ENCODE assay signal across 8 cellular contexts in genomic region chr16:53704445-53704813, GRCh38. TPM values are rescaled to one million over a fixed set of nuclear protein-coding genes. Genes with fewer than 3 reads are reported as not detected.
DNase-seq lines count a peak whose midpoint lies in the region; ATAC-seq and TF ChIP-seq lines count a peak whose summit lies in the region.

No MANE protein-coding gene starts in this region.

- peaks cover 9% of the 10 kb centered on the region for H4K20me1 ChIP-seq in smooth muscle cell (ENCODE audit: low read depth)

- DNase-seq in HFF-Myc (ENCODE audit: extremely low read depth, low read depth) (no peak), hepatic stellate cell (ENCODE audit: low spot score) (peak; percentile 4), smooth muscle cell (lab: John Stamatoyannopoulos, UW; ENCODE audit: unreplicated experiment) (no peak), DMS79 treated with DMSO at 0.1 percent for 48 hours (lab: John Stamatoyannopoulos, UW) (no peak)
- no peak for DNase-seq in activated CD4-positive, alpha-beta memory T cell treated with anti-CD3 and anti-CD28 coated beads, Interleukin-2, amount 10 ng/mL, durations not matched to agents 7 days and 5 days

- WGBS in smooth muscle cell (ENCODE audit: low lambda C conversion rate): 38% methylated on average over 6 of the region's 6 CpGs

- peaks cover 64% of the 10 kb centered on the region for H3K79me2 ChIP-seq in smooth muscle cell (ENCODE audit: low read depth)

- H3K27ac ChIP-seq in smooth muscle cell (ENCODE audit: low read depth): no peak overlapping the region

- H3K27me3 Mint-ChIP-seq in activated CD4-positive, alpha-beta memory T cell treated with anti-CD3 and anti-CD28 coated beads, Interleukin-2, amount 10 ng/mL, durations not matched to agents 7 days and 5 days: no peaks in the 10 kb centered on the region

- peaks cover 13% of the 10 kb centered on the region for H3K4me1 ChIP-seq in smooth muscle cell (ENCODE audit: low read depth)

- peak overlapping the region; percentile 86 for H3K27ac Mint-ChIP-seq in activated CD4-positive, alpha-beta memory T cell treated with anti-CD3 and anti-CD28 coated beads, Interleukin-2, amount 10 ng/mL, durations not matched to agents 7 days and 5 days

- H3K9ac ChIP-seq in smooth muscle cell (ENCODE audit: low read depth): peak overlapping the region; percentile 59

- CTCF ChIA-PET in activated CD4-positive, alpha-beta memory T cell treated with anti-CD3 and anti-CD28 coated beads, Interleukin-2, amount 10 ng/mL, durations not matched to agents 7 days and 5 days (lab: Charles Lee): interaction anchor here (0.6 to 1.5 kb wide), 4 partner anchors 11 to 155 kb away, joined by 3 to 16 read pairs (median 4); no protein-coding TSS in a partner anchor

- no peaks in the 10 kb centered on the region for H3K27me3 ChIP-seq in smooth muscle cell (ENCODE audit: low read depth)

- no peak for TF ChIP-seq CTCF in HFF-Myc (IDR thresholded peaks at IDR 0.05; ENCODE audit: low read depth, low read length, missing control alignments)
- no peak for TF ChIP-seq CTCF in smooth muscle cell (IDR thresholded peaks at IDR 0.05; ENCODE audit: borderline replicate concordance, insufficient read depth, poor library complexity, severe bottlenecking)

- H3K4me1 Mint-ChIP-seq in activated CD4-positive, alpha-beta memory T cell treated with anti-CD3 and anti-CD28 coated beads, Interleukin-2, amount 10 ng/mL, durations not matched to agents 7 days and 5 days: peaks cover 28% of the 10 kb centered on the region

- H3K36me3 ChIP-seq in smooth muscle cell (ENCODE audit: low read depth): no peaks in the 10 kb centered on the region

- H3K9me3 Mint-ChIP-seq in activated CD4-positive, alpha-beta memory T cell treated with anti-CD3 and anti-CD28 coated beads, Interleukin-2, amount 10 ng/mL, durations not matched to agents 7 days and 5 days: no peaks in the 10 kb centered on the region

- no peaks in the 10 kb centered on the region for H3K9me3 ChIP-seq in smooth muscle cell (replicated peaks; ENCODE audit: low read depth)

- H3K4me3 Mint-ChIP-seq in activated CD4-positive, alpha-beta memory T cell treated with anti-CD3 and anti-CD28 coated beads, Interleukin-2, amount 10 ng/mL, durations not matched to agents 7 days and 5 days: peak overlapping the region; percentile 99

- peak overlapping the region; percentile 90 for H2AFZ ChIP-seq in smooth muscle cell (ENCODE audit: low read depth)

- peaks cover 15% of the 10 kb centered on the region for H3K36me3 Mint-ChIP-seq in activated CD4-positive, alpha-beta memory T cell treated with anti-CD3 and anti-CD28 coated beads, Interleukin-2, amount 10 ng/mL, durations not matched to agents 7 days and 5 days (ENCODE audit: low read depth)

- H3K4me3 ChIP-seq in HFF-Myc (replicated peaks; ENCODE audit: low read depth, low read length): peak overlapping the region; percentile 94
- H3K4me3 ChIP-seq in smooth muscle cell: peak overlapping the region; percentile 65

- H3F3A ChIP-seq in smooth muscle cell (ENCODE audit: low read depth): no peaks in the 10 kb centered on the region

- POLR2A ChIA-PET in activated CD4-positive, alpha-beta memory T cell treated with anti-CD3 and anti-CD28 coated beads, Interleukin-2, amount 10 ng/mL, durations not matched to agents 7 days and 5 days (lab: Charles Lee): interaction anchor here (0.6 to 1.4 kb wide), 4 partner anchors 185 to 605 kb away, joined by 4 to 6 read pairs (median 4); partner anchors contain the start of genes AKTIP and RBL2

- peak overlapping the region; percentile 89 for H3K4me2 ChIP-seq in smooth muscle cell

- no peak for ATAC-seq in HG02852 (IDR thresholded peaks at IDR 0.05; ENCODE audit: unreplicated experiment)
- no peak for ATAC-seq in HG02759 (IDR thresholded peaks at IDR 0.05; ENCODE audit: unreplicated experiment)
- ATAC-seq in HG03108 (IDR thresholded peaks at IDR 0.05; ENCODE audit: unreplicated experiment): no peak

RNA-seq across cellular contexts. Expression of gene FTO, which starts 0.5 kb away (rescaled TPM):
- total RNA-seq in activated CD4-positive, alpha-beta memory T cell treated with anti-CD3 and anti-CD28 coated beads, Interleukin-2, amount 10 ng/mL, durations not matched to agents 7 days and 5 days: 10 to 100 TPM; 48.1 to 48.5 TPM
- total RNA-seq in smooth muscle cell: 89.9 and 111 TPM in 2 replicates
- 48.2 and 81.1 TPM in 2 replicates for polyA plus RNA-seq in smooth muscle cell

RNA-seq across cellular contexts. Expression of gene RPGRIP1L, which starts 0.8 kb away (rescaled TPM):
- 1 to 10 TPM; 4.5 to 5.1 TPM for total RNA-seq in activated CD4-positive, alpha-beta memory T cell treated with anti-CD3 and anti-CD28 coated beads, Interleukin-2, amount 10 ng/mL, durations not matched to agents 7 days and 5 days
- 11.5 and 11.6 TPM in 2 replicates for total RNA-seq in smooth muscle cell
- polyA plus RNA-seq in smooth muscle cell: 5.8 and 8.4 TPM in 2 replicates
